In genomic region chr4:26820346-26820745, GRCh38 we compare ENCODE assay signal across 10 cellular contexts.
"Had no signal": no experiment of that assay in that cellular context is flagged by ENCODE, and none has a peak within 500 bp of the region (broad histone marks: within the 10 kb centered on the region; RNA-seq: fewer than 3 reads in every experiment).

No MANE protein-coding gene starts in this region.

- DNase-seq: GM23248, GOT3, H7, HFFc6, IMR-90, Karpas-422, KBM-7 had no signal

- H3K27ac ChIP-seq: GM23248, KMS-11 had no signal

- H3K4me3 ChIP-seq: GM23248, HAP-1 had no signal

- H3K9ac ChIP-seq: GM23248, KMS-11 had no signal

- H2AFZ ChIP-seq: GM23248 had no signal

- FAIRE-seq: HTR-8/SVneo had no signal

- H3K4me2 ChIP-seq: KMS-11 had no signal

- H3K36me3 ChIP-seq: HAP-1 had no signal

- H3K9me3 ChIP-seq: HAP-1 had no signal
